Comparison of ENCODE assay signal across 9 cellular contexts in genomic region chr6:146543940-146544661, GRCh38. TPM values are rescaled to one million over a fixed set of nuclear protein-coding genes. Genes with fewer than 3 reads are reported as not detected.
DNase-seq lines count a peak whose midpoint lies in the region; ATAC-seq, FAIRE-seq and TF ChIP-seq lines count a peak whose summit lies in the region.
"Had no signal": no experiment of that assay in that cellular context is flagged by ENCODE, and none has a peak within 500 bp of the region (broad histone marks: within the 10 kb centered on the region; RNA-seq: fewer than 3 reads in every experiment).

No MANE protein-coding gene starts in this region.

- no peaks in the 10 kb centered on the region for H3K27me3 Mint-ChIP-seq in astrocyte (ENCODE audit: low read depth, unreplicated experiment)

- H3K79me2 ChIP-seq in MM.1S (ENCODE audit: low read length) = no peaks in the 10 kb centered on the region
- peaks cover 53% of the 10 kb centered on the region for H3K79me2 ChIP-seq in astrocyte (ENCODE audit: insufficient read depth, low read length)

- H3K36me3 ChIP-seq in MM.1S (replicated peaks; ENCODE audit: insufficient read depth, low read length) (no peaks in the 10 kb centered on the region), astrocyte (ENCODE audit: insufficient read depth, low read length) (no peaks in the 10 kb centered on the region)

- peak overlapping the region; percentile 95 for H3K27ac Mint-ChIP-seq in astrocyte (ENCODE audit: unreplicated experiment)

- H2AFZ ChIP-seq in MM.1S (ENCODE audit: low read length) (0 out of 2 replicates have a peak overlapping the region, but pooled peaks have one; percentile 31), astrocyte (ENCODE audit: low read depth, low read length) (peak overlapping the region; percentile 84)

- H3K27me3 ChIP-seq in MM.1S (replicated peaks; ENCODE audit: insufficient read depth, low read length) = no peaks in the 10 kb centered on the region
- H3K27me3 ChIP-seq in astrocyte (ENCODE audit: insufficient read depth, low read length) = no peaks in the 10 kb centered on the region

- H3K4me1 ChIP-seq in MM.1S (ENCODE audit: low read length) (no peaks in the 10 kb centered on the region), astrocyte (ENCODE audit: insufficient read depth, low read length) (peaks cover 22% of the 10 kb centered on the region)

- FAIRE-seq in astrocyte (lab: Jason Lieb, UNC) = no peak

- no peaks in the 10 kb centered on the region for H3K9me3 Mint-ChIP-seq in astrocyte (ENCODE audit: unreplicated experiment)

- intact Hi-C loops in posterior vena cava (cut with DNase I) = no loop called here

- H3K4me2 ChIP-seq in MM.1S (ENCODE audit: low read depth, low read length) = peak overlapping the region; percentile 12; the same call in 1 of the 2 replicates
- peak overlapping the region; percentile 93 for H3K4me2 ChIP-seq in astrocyte (ENCODE audit: low read length)

- H4K20me1 ChIP-seq in MM.1S (ENCODE audit: insufficient read depth, low read length) (no peaks in the 10 kb centered on the region), astrocyte (ENCODE audit: insufficient read depth, low read length) (no peaks in the 10 kb centered on the region)

- no peaks in the 10 kb centered on the region for H3K9me2 ChIP-seq in MM.1S (replicated peaks; ENCODE audit: insufficient read depth, low read length)

- peak overlapping the region; percentile 99 for H3K4me3 Mint-ChIP-seq in astrocyte (ENCODE audit: unreplicated experiment)

- H3K27ac ChIP-seq in MM.1S (ENCODE audit: low read length) (no peak overlapping the region), astrocyte (ENCODE audit: low read depth, low read length) (peak overlapping the region; percentile 95)

- DNase-seq in AG20443 (ENCODE audit: low spot score) (peak; percentile 35), MM.1S (no peak), astrocyte (ENCODE audit: low read depth) (peak; percentile 52), hepatic stellate cell (ENCODE audit: low spot score) (peak; percentile 38), posterior vena cava (ENCODE audit: low spot score) (peak; percentile 82), COR-L47 (lab: John Stamatoyannopoulos, UW) (no peak)
- no peak for DNase-seq in stimulated activated CD4-positive, alpha-beta T cell treated with anti-CD3 and anti-CD28 coated beads, Interleukin-12 subunit alpha, Interleukin-12 subunit beta, amount 100 ng/mL, for 4 hours

- H3K9me3 ChIP-seq in MM.1S (replicated peaks; ENCODE audit: insufficient read depth, low read length) = no peaks in the 10 kb centered on the region
- no peaks in the 10 kb centered on the region for H3K9me3 ChIP-seq in astrocyte (ENCODE audit: insufficient read depth, low read depth, low read length)

- TF ChIP-seq CTCF in MM.1S (IDR thresholded peaks at IDR 0.05; ENCODE audit: low read length) (no peak), astrocyte (IDR thresholded peaks at IDR 0.05; ENCODE audit: insufficient read depth, low read depth, low read length) (no peak)

- H3K4me3 ChIP-seq in MM.1S (ENCODE audit: low read length) (no peak overlapping the region), astrocyte (ENCODE audit: insufficient read depth, low read depth, low read length) (peak overlapping the region; percentile 85)

- ATAC-seq in GM21367 (IDR thresholded peaks at IDR 0.05; ENCODE audit: unreplicated experiment) = peak; percentile 4
- ATAC-seq: HCT116 had no signal

- H3K9ac ChIP-seq in MM.1S (ENCODE audit: low read length) (no peak overlapping the region), astrocyte (ENCODE audit: low read length) (peak overlapping the region; percentile 98)

- H3K4me1 Mint-ChIP-seq in astrocyte (ENCODE audit: low read depth, unreplicated experiment) = peaks cover 18% of the 10 kb centered on the region

- H3K36me3 Mint-ChIP-seq in astrocyte (ENCODE audit: low read depth, unreplicated experiment) = no peaks in the 10 kb centered on the region

- H3F3A ChIP-seq in MM.1S (ENCODE audit: insufficient read depth, low read length) = no peaks in the 10 kb centered on the region

RNA-seq across cellular contexts. Expression of gene RAB32, which starts 0.5 kb away (rescaled TPM):
- total RNA-seq in astrocyte (75.7 and 77.4 TPM in 2 replicates), posterior vena cava (10 to 100 TPM; 33.5 to 35.2 TPM)

RNA-seq across cellular contexts. Expression of gene ADGB, which starts 54.7 kb away (rescaled TPM):
- total RNA-seq in astrocyte = not detected in 2 replicates
- not detected for total RNA-seq in posterior vena cava

Comparison
In these comparisons a context has a peak if more than half of its experiments do, and no peak if none do; other contexts are left out.
1. DNase-seq: peak in AG20443 (single experiment), astrocyte (single experiment), hepatic stellate cell (single experiment) and posterior vena cava (single experiment); none in MM.1S (single experiment), COR-L47 (single experiment) and stimulated activated CD4-positive, alpha-beta T cell treated with anti-CD3 and anti-CD28 coated beads, Interleukin-12 subunit alpha, Interleukin-12 subunit beta, amount 100 ng/mL, for 4 hours (single experiment).